ENCODE assay signal across 9 cellular contexts in the genomic region with DNA sequence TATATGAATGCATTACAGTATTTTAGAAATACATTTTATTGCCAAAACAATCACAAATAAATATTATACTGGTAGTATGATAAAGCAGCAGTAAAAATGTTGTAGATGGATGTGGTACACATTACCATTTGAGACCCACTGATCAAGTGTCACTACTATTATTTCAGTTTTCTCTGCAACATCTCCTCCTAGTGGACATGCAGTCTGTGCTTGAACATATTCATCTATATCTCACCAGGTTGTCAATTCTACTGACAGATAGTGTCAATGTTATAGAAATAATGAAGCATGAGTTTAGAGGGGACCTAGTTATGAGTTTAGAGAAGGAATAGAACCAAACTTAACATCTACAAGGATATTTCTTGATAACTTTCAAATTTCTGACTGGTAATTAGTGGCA. TPM values are rescaled to one million over a fixed set of nuclear protein-coding genes. Genes with fewer than 3 reads are reported as not detected.
DNase-seq lines count a peak whose midpoint lies in the region; ATAC-seq, FAIRE-seq and TF ChIP-seq lines count a peak whose summit lies in the region.
"Had no signal": no experiment of that assay in that cellular context is flagged by ENCODE, and none has a peak within 500 bp of the region (broad histone marks: within the 10 kb centered on the region; RNA-seq: fewer than 3 reads in every experiment).

No MANE protein-coding gene starts in this region.

- H3K18ac ChIP-seq in mesendoderm (ENCODE audit: low read length) = no peak overlapping the region

- H3K79me2 ChIP-seq in mesendoderm (ENCODE audit: control insufficient read depth, insufficient read depth, low read length) = no peaks in the 10 kb centered on the region

- no peak overlapping the region for H2BK15ac ChIP-seq in mesendoderm (replicated peaks; ENCODE audit: low read depth)

- no peak for ATAC-seq in body of pancreas

- no peak for TF ChIP-seq POLR2A in body of pancreas (IDR thresholded peaks at IDR 0.05)

- H3K4ac ChIP-seq in mesendoderm (ENCODE audit: low read depth, low read length) = no peak overlapping the region

- H3K4me3 ChIP-seq in body of pancreas (no peak overlapping the region), mesendoderm (ENCODE audit: low read length) (no peak overlapping the region)

- no peak overlapping the region for H3K4me2 ChIP-seq in mesendoderm (ENCODE audit: low read length)

- in situ Hi-C loops in KBM-7 (cut with MboI; ENCODE audit: low pct_unique_long_range_greater_than_20kb, low sequenced_read_pairs) = no loop called here

- H3K27ac ChIP-seq in body of pancreas (no peak overlapping the region), mesendoderm (ENCODE audit: low read depth, low read length) (no peak overlapping the region)

- H4K8ac ChIP-seq in mesendoderm (ENCODE audit: low read depth, low read length) = no peak overlapping the region

- intact Hi-C loops in body of pancreas (cut with DNase I) = no loop called here

- no peak overlapping the region for H2BK5ac ChIP-seq in mesendoderm (ENCODE audit: low read length)

- H3K23ac ChIP-seq in mesendoderm (ENCODE audit: low read length) = no peak overlapping the region

- TF ChIP-seq CTCF in body of pancreas (IDR thresholded peaks at IDR 0.05) = peak in 6 of 7 experiments; percentile 18 to 54 (median 38)

- H3K56ac ChIP-seq in mesendoderm (ENCODE audit: low read length) = no peak overlapping the region

- H3K36me3 ChIP-seq in body of pancreas (replicated peaks in 1 of 2; ENCODE audit: insufficient read depth in 1 of 2, low read depth in 2 of 2) (no peaks in the 10 kb centered on the region), mesendoderm (ENCODE audit: control insufficient read depth, insufficient read depth, low read length) (no peaks in the 10 kb centered on the region)

- H2AK5ac ChIP-seq in mesendoderm (ENCODE audit: low read length) = no peak overlapping the region

- no peak overlapping the region for H4K5ac ChIP-seq in mesendoderm (ENCODE audit: low read length)

- H2BK120ac ChIP-seq in mesendoderm (ENCODE audit: low read depth, low read length) = no peak overlapping the region

- no peaks in the 10 kb centered on the region for H3K9me3 ChIP-seq in body of pancreas

- DNase-seq in KBM-7 = peak; percentile 51
- DNase-seq in body of pancreas = no peak
- DNase-seq in mesendoderm = peak; percentile 24
- DNase-seq in NCI-H446 (lab: John Stamatoyannopoulos, UW) = no peak
- DNase-seq in superior temporal gyrus (ENCODE audit: extremely low spot score) = no peak
- DNase-seq in NK-92 treated with Interleukin-12 subunit alpha and Interleukin-12 subunit beta, amount 100 ng/mL, for 24 hours (lab: John Stamatoyannopoulos, UW) = no peak
- no peak for DNase-seq in activated CD4-positive, alpha-beta T cell treated with anti-CD3 and anti-CD28 coated beads for 1 hour
- DNase-seq: stimulated activated CD4-positive, alpha-beta T cell treated with anti-CD3 and anti-CD28 coated beads, Interleukin-4, amount 100 ng/mL, for 1 hour had no signal

- H3K79me1 ChIP-seq in mesendoderm (ENCODE audit: low read length) = no peaks in the 10 kb centered on the region

- peak; percentile 87 for FAIRE-seq in G401.6 (lab: Jason Lieb, UNC)

- no peak overlapping the region for H3K9ac ChIP-seq in mesendoderm (ENCODE audit: low read length)

- H3K4me1 ChIP-seq in body of pancreas = no peaks in the 10 kb centered on the region
- H3K4me1 ChIP-seq in mesendoderm (ENCODE audit: control insufficient read depth, low read depth, low read length) = no peaks in the 10 kb centered on the region

- H3K27me3 ChIP-seq in body of pancreas (no peaks in the 10 kb centered on the region), mesendoderm (ENCODE audit: insufficient read depth, low read length, poor library complexity) (no peaks in the 10 kb centered on the region)

RNA-seq across cellular contexts. Expression of gene ELOVL7, which starts 39.2 kb away (rescaled TPM):
- total RNA-seq in body of pancreas = 1 to 10 TPM; 2.6 to 7.5 TPM
- polyA plus RNA-seq in mesendoderm (2013, experiment 1 of 2) = 2.2 TPM
- polyA plus RNA-seq in mesendoderm (2013, experiment 2 of 2) = 2.0 TPM

Comparison
In these comparisons a context has a peak if more than half of its experiments do, and no peak if none do; other contexts are left out.
1. DNase-seq: peak in KBM-7 (single experiment) and mesendoderm (single experiment); none in body of pancreas (0 of 4), NCI-H446 (0 of 2), superior temporal gyrus (single experiment), NK-92 treated with Interleukin-12 subunit alpha and Interleukin-12 subunit beta, amount 100 ng/mL, for 24 hours (single experiment) and activated CD4-positive, alpha-beta T cell treated with anti-CD3 and anti-CD28 coated beads for 1 hour (single experiment).